Comparison of ENCODE assay signal across 32 cellular contexts in the genomic region with DNA sequence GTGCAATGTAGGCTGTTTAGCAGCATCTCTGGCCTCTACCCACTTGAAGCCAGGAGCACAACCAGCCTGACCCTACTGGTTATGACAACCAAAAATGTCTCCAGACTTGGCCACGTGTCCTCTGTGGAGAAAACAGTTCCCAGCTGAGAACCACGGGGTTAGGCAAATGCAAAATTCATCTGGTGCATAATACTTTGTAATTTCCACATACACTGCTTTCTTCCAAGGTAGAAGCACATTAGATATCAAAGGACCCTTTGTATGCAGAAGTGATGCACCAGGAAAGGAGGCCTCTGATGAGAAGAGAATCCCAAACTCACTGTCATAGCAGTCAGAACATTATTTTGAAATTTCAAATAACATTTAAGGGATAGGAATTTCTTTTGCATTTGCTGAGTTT.
"Had no signal": no experiment of that assay in that cellular context is flagged by ENCODE, and none has a peak within 500 bp of the region (broad histone marks: within the 10 kb centered on the region; RNA-seq: fewer than 3 reads in every experiment).

No MANE protein-coding gene starts in this region.

- H3K4me1 ChIP-seq: parathyroid adenoma, psoas muscle, right lobe of liver, spleen, transverse colon, upper lobe of right lung, vagina had no signal

- ATAC-seq: naive thymus-derived CD4-positive, alpha-beta T cell; natural killer cell; psoas muscle; right cardiac atrium; right lobe of liver; stimulated activated memory B cell treated with anti-CD40 and anti-IgM and Interleukin-4, amounts not matched to agents 10 μg/mL and 1 μg/mL and 100 μg/mL, for 72 hours; stimulated activated naive CD8-positive, alpha-beta T cell treated with anti-CD3 and anti-CD28 coated beads, Interleukin-15, amount 100 ng/mL, for 72 hours; stimulated activated naive CD8-positive, alpha-beta T cell treated with anti-CD3 and anti-CD28 coated beads, Interleukin-15, Interleukin-2, amounts not matched to agents 100 U/mL and 50 U/mL, for 24 hours; upper lobe of right lung had no signal

- DNase-seq: naive thymus-derived CD4-positive, alpha-beta T cell; natural killer cell; nucleus accumbens; posterior cingulate gyrus; psoas muscle; right cardiac atrium; right lobe of liver; spleen; stimulated activated CD4-positive, alpha-beta T cell treated with anti-CD3 and anti-CD28 coated beads, Interleukin-12 subunit alpha, Interleukin-12 subunit beta, amount 100 ng/mL, for 4 hours; stimulated activated CD4-positive, alpha-beta T cell treated with anti-CD3 and anti-CD28 coated beads, Interleukin-1b, Interleukin-23, amount 100 ng/mL, for 48 hours; stimulated activated CD4-positive, alpha-beta T cell treated with anti-CD3 and anti-CD28 coated beads, Interleukin-4, amount 100 ng/mL, for 1 hour; stimulated activated CD4-positive, alpha-beta T cell treated with anti-CD3 and anti-CD28 coated beads, Interleukin-4, amount 100 ng/mL, for 4 hours; stimulated activated CD8-positive, alpha-beta memory T cell treated with anti-CD3 and anti-CD28 coated beads, Interleukin-4, amount 100 ng/mL, for 48 hours; stimulated activated naive CD4-positive, alpha-beta T cell; stimulated activated naive CD8-positive, alpha-beta T cell treated with anti-CD3 and anti-CD28 coated beads, Interleukin-15, amount 100 ng/mL, for 72 hours; stimulated activated naive CD8-positive, alpha-beta T cell treated with anti-CD3 and anti-CD28 coated beads, Interleukin-15, Interleukin-2, amounts not matched to agents 100 U/mL and 50 U/mL, for 24 hours; substantia nigra; testis; tibial artery; transverse colon; upper lobe of right lung had no signal

- H3K9me3 Mint-ChIP-seq: naive thymus-derived CD4-positive, alpha-beta T cell; natural killer cell; nephron; neural progenitor cell; stimulated activated memory B cell treated with anti-CD40 and anti-IgM and Interleukin-4, amounts not matched to agents 10 μg/mL and 1 μg/mL and 100 μg/mL, for 72 hours; stimulated activated naive CD8-positive, alpha-beta T cell treated with anti-CD3 and anti-CD28 coated beads, Interleukin-15, amount 100 ng/mL, for 72 hours; type B pancreatic cell had no signal

- H3K27ac ChIP-seq: neural progenitor cell, neutrophil, parathyroid adenoma, psoas muscle, right lobe of liver, skin epidermis, spleen, suprapubic skin, testis, tibial artery, transverse colon, upper lobe of right lung, vagina had no signal

- H3K36me3 Mint-ChIP-seq: naive thymus-derived CD4-positive, alpha-beta T cell; natural killer cell; neural progenitor cell; stimulated activated memory B cell treated with anti-CD40 and anti-IgM and Interleukin-4, amounts not matched to agents 10 μg/mL and 1 μg/mL and 100 μg/mL, for 72 hours; type B pancreatic cell had no signal

- H3K9me3 ChIP-seq: neutrophil, psoas muscle, right lobe of liver, spleen, suprapubic skin, testis, tibial artery, transverse colon, upper lobe of right lung, vagina had no signal

- H3K27me3 ChIP-seq: neural progenitor cell, neutrophil, right lobe of liver, spleen, suprapubic skin, testis, tibial artery, transverse colon, upper lobe of right lung, vagina had no signal

- H3K36me3 ChIP-seq: neural progenitor cell, neutrophil, right lobe of liver, spleen, suprapubic skin, tibial artery, transverse colon, upper lobe of right lung, vagina had no signal

- H3K4me3 Mint-ChIP-seq: naive thymus-derived CD4-positive, alpha-beta T cell; natural killer cell; nephron; neural progenitor cell; stimulated activated memory B cell treated with anti-CD40 and anti-IgM and Interleukin-4, amounts not matched to agents 10 μg/mL and 1 μg/mL and 100 μg/mL, for 72 hours; stimulated activated naive CD8-positive, alpha-beta T cell treated with anti-CD3 and anti-CD28 coated beads, Interleukin-15, amount 100 ng/mL, for 72 hours; type B pancreatic cell had no signal

- H3K4me3 ChIP-seq: neural progenitor cell, psoas muscle, right lobe of liver, skin epidermis, smooth muscle cell, spleen, suprapubic skin, testis, tibial artery, transverse colon, upper lobe of right lung, vagina had no signal

- H3K27me3 Mint-ChIP-seq: progenitor cell of endocrine pancreas; stimulated activated naive CD8-positive, alpha-beta T cell treated with anti-CD3 and anti-CD28 coated beads, Interleukin-15, amount 100 ng/mL, for 72 hours; type B pancreatic cell had no signal

- H3K4me1 Mint-ChIP-seq: naive thymus-derived CD4-positive, alpha-beta T cell; natural killer cell; stimulated activated memory B cell treated with anti-CD40 and anti-IgM and Interleukin-4, amounts not matched to agents 10 μg/mL and 1 μg/mL and 100 μg/mL, for 72 hours; stimulated activated naive CD8-positive, alpha-beta T cell treated with anti-CD3 and anti-CD28 coated beads, Interleukin-15, amount 100 ng/mL, for 72 hours had no signal

- H3K27ac Mint-ChIP-seq: naive thymus-derived CD4-positive, alpha-beta T cell; natural killer cell; nephron; neural progenitor cell; progenitor cell of endocrine pancreas; stimulated activated memory B cell treated with anti-CD40 and anti-IgM and Interleukin-4, amounts not matched to agents 10 μg/mL and 1 μg/mL and 100 μg/mL, for 72 hours; stimulated activated naive CD8-positive, alpha-beta T cell treated with anti-CD3 and anti-CD28 coated beads, Interleukin-15, amount 100 ng/mL, for 72 hours; type B pancreatic cell had no signal
